ENCODE assay signal across 1 cellular context in the genomic region with DNA sequence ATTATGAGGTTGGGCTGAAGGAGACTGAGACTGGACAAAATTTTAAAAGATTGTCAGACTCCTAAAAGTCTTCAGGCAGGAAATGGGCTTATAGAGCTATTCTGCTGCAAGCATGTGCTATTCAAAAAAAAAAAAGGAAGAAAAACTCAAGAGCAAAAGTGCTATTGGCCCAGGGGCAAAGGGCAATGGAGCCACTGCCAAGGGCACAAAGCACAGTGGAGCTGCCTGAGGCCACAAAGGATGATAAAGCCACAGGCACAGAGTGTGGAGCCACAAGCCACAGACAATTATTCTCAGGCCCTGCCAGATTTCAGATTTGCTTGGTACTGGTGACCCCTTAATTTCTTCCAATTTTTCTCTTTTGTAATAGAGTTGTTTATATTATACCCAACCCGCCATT.
TF ChIP-seq lines count a peak whose summit lies in the region.

No MANE protein-coding gene starts in this region.

TF ChIP-seq in HepG2, 621 proteins besides CTCF, POLR2A, EP300 and RAD21 (continued from another document):
- TF ChIP-seq ZNF407 (CRISPR knock-in tag; IDR thresholded peaks at IDR 0.05; ENCODE audit: not compliant biosample characterization): no peak
- no peak for TF ChIP-seq KLF11 (CRISPR knock-in tag; IDR thresholded peaks at IDR 0.05)
- TF ChIP-seq STAG1 (CRISPR knock-in tag; IDR thresholded peaks at IDR 0.05): no peak
- TF ChIP-seq GATA4 (IDR thresholded peaks at IDR 0.05; ENCODE audit: borderline replicate concordance, low read depth): no peak
- TF ChIP-seq HNF1A (IDR thresholded peaks at IDR 0.05; ENCODE audit: low read depth): no peak
- no peak for TF ChIP-seq HNF1A (CRISPR knock-in tag; IDR thresholded peaks at IDR 0.05; ENCODE audit: borderline replicate concordance)
- TF ChIP-seq RBFOX2 (IDR thresholded peaks at IDR 0.05; ENCODE audit: low read depth, low read length): no peak
- TF ChIP-seq ZNF607 (CRISPR knock-in tag; IDR thresholded peaks at IDR 0.05; ENCODE audit: borderline replicate concordance): no peak
- no peak for TF ChIP-seq ZSCAN22 (CRISPR knock-in tag; IDR thresholded peaks at IDR 0.05)
